Comparison of ENCODE assay signal across 14 cellular contexts in genomic region chr5:58156354-58156753, GRCh38.
DNase-seq lines count a peak whose midpoint lies in the region; ATAC-seq and TF ChIP-seq lines count a peak whose summit lies in the region.
"Had no signal": no experiment of that assay in that cellular context is flagged by ENCODE, and none has a peak within 500 bp of the region (broad histone marks: within the 10 kb centered on the region; RNA-seq: fewer than 3 reads in every experiment).

No MANE protein-coding gene starts in this region.

- H3K4me2 ChIP-seq in osteoblast (ENCODE audit: insufficient read depth, low read length) = no peak overlapping the region
- H3K4me2 ChIP-seq: KMS-11 had no signal

- no peaks in the 10 kb centered on the region for H3K79me2 ChIP-seq in osteoblast (ENCODE audit: insufficient read depth, low read length)

- H3K4me3 ChIP-seq in fibroblast of the aortic adventitia (ENCODE audit: low read depth, low read length) (no peak overlapping the region), osteoblast (ENCODE audit: insufficient read depth, low read length) (no peak overlapping the region)
- H3K4me3 ChIP-seq: adrenal gland had no signal

- H3K36me3 ChIP-seq in osteoblast (ENCODE audit: insufficient read depth, low read length) = no peaks in the 10 kb centered on the region
- H3K36me3 ChIP-seq: adrenal gland had no signal

- no peak for TF ChIP-seq CTCF in fibroblast of the aortic adventitia (IDR thresholded peaks at IDR 0.05; ENCODE audit: insufficient read depth, low read length)
- TF ChIP-seq CTCF in osteoblast (IDR thresholded peaks at IDR 0.05; ENCODE audit: extremely low read depth, low read depth, low read length) = no peak

- DNase-seq in EH (ENCODE audit: low read depth) = peak; percentile 57
- DNase-seq in NCI-H69 (lab: John Stamatoyannopoulos, UW) = peak; percentile 40
- peak; percentile 8 for DNase-seq in fibroblast of the aortic adventitia (ENCODE audit: low read depth)
- peak; percentile 56 for DNase-seq in osteoblast (ENCODE audit: insufficient read length, low spot score, missing footprints)
- no peak for DNase-seq in activated naive CD4-positive, alpha-beta T cell (lab: John Stamatoyannopoulos, UW)
- DNase-seq: activated CD8-positive, alpha-beta memory T cell treated with anti-CD3 and anti-CD28 coated beads, Interleukin-2, amount 10 ng/mL, durations not matched to agents 7 days and 5 days; naive thymus-derived CD8-positive, alpha-beta T cell; RPMI8226; stimulated activated CD8-positive, alpha-beta memory T cell treated with anti-CD3 and anti-CD28 coated beads, Interleukin-4, amount 100 ng/mL, for 48 hours had no signal

- H3K27ac ChIP-seq in osteoblast (ENCODE audit: low read depth, low read length) = peak overlapping the region; percentile 8
- H3K27ac ChIP-seq: KMS-11 had no signal

- H2AFZ ChIP-seq in osteoblast (ENCODE audit: low read length) = no peak overlapping the region

- no peak for ATAC-seq in HG03108 (IDR thresholded peaks at IDR 0.05; ENCODE audit: unreplicated experiment)
- no peak for ATAC-seq in GM21576 (IDR thresholded peaks at IDR 0.05; ENCODE audit: unreplicated experiment)
- ATAC-seq in GM21529 (IDR thresholded peaks at IDR 0.05; ENCODE audit: unreplicated experiment) = no peak
- ATAC-seq: activated CD8-positive, alpha-beta memory T cell treated with anti-CD3 and anti-CD28 coated beads, Interleukin-2, amount 10 ng/mL, durations not matched to agents 7 days and 5 days; naive thymus-derived CD8-positive, alpha-beta T cell had no signal

- no peaks in the 10 kb centered on the region for H3K27me3 ChIP-seq in osteoblast (ENCODE audit: insufficient read depth, low read length)
- H3K27me3 ChIP-seq: adrenal gland had no signal

- no peaks in the 10 kb centered on the region for H4K20me1 ChIP-seq in osteoblast (ENCODE audit: insufficient read depth, low read length)

- H3K4me1 ChIP-seq in osteoblast (ENCODE audit: insufficient read depth, low read length) = peaks cover 8% of the 10 kb centered on the region
- H3K4me1 ChIP-seq: adrenal gland had no signal

- H3K9me3 ChIP-seq in osteoblast (ENCODE audit: low read depth, low read length) = no peaks in the 10 kb centered on the region
- H3K9me3 ChIP-seq: adrenal gland had no signal

Comparison
In these comparisons a context has a peak if more than half of its experiments do, and no peak if none do; other contexts are left out.
1. DNase-seq: peak in EH (single experiment), NCI-H69 (single experiment), fibroblast of the aortic adventitia (single experiment) and osteoblast (single experiment); none in activated naive CD4-positive, alpha-beta T cell (0 of 4).